8 cellular contexts compared by ENCODE assay signal in genomic region chr1:34389974-34390373, GRCh38.
"Had no signal": no experiment of that assay in that cellular context is flagged by ENCODE, and none has a peak within 500 bp of the region (broad histone marks: within the 10 kb centered on the region; RNA-seq: fewer than 3 reads in every experiment).

No MANE protein-coding gene starts in this region.

- ATAC-seq: GM12878 had no signal

- H3K4me3 ChIP-seq: GM12878 had no signal

- FAIRE-seq: G401.6, GM12878, GM12891, GM12892, GM18507, GM19239 had no signal

- DNase-seq: GDM1, GF-D8 had no signal
